ENCODE assay signal across 35 cellular contexts in the genomic region with DNA sequence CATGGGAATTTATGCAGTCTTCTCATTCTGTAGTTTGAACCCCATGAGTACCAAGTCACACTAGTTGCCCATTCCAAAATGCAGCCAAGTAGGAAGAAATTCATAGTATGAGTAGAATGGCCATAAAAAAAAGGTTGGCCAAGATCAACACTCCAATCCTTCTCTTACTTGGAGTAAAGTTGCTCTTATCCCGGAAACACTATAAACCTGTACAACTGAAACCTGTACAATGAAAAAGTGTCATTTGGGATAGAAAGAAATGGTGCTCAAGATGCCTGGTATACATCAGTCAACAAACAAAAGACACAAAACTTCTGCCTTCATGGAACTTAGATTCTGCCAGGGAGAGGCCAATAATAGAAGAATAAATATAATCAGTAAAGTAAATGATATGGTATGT.
"Had no signal": no experiment of that assay in that cellular context is flagged by ENCODE, and none has a peak within 500 bp of the region (broad histone marks: within the 10 kb centered on the region; RNA-seq: fewer than 3 reads in every experiment).

No MANE protein-coding gene starts in this region.

- H3K36me3 ChIP-seq: MG63 had no signal

- H3K4me2 ChIP-seq: KMS-11 had no signal

- H3K27ac ChIP-seq: KMS-11 had no signal

- DNase-seq: Karpas-422, Kasumi-1, KBM-7, KG1, MG63, MM.1S, MV-4-11, NCI-H1048, NCI-H1092, NCI-H1092 treated with DMSO at 0.1 percent for 48 hours, NCI-H1105, NCI-H1105 treated with DMSO at 0.1 percent for 48 hours, NCI-H1417 treated with DMSO at 0.1 percent for 48 hours, NCI-H1436, NCI-H1436 treated with DMSO at 0.1 percent for 48 hours, NCI-H146, NCI-H1694, NCI-H1694 treated with DMSO at 0.1 percent for 48 hours, NCI-H187, NCI-H187 treated with DMSO at 0.1 percent for 48 hours, NCI-H1930, NCI-H2029, NCI-H2029 treated with DMSO at 0.1 percent for 48 hours, NCI-H2081, NCI-H2081 treated with DMSO at 0.1 percent for 48 hours, NCI-H2107, NCI-H2171, NCI-H2171 treated with DMSO at 0.1 percent for 48 hours, NCI-H2227 treated with DMSO at 0.1 percent for 48 hours, NCI-H226, NCI-H345, NCI-H446, NCI-H446 treated with DMSO at 0.1 percent for 48 hours, NCI-H510A had no signal

- H3K4me3 ChIP-seq: MG63 had no signal
